8 cellular contexts compared by ENCODE assay signal in genomic region chr12:12786371-12786715, GRCh38. TPM values are rescaled to one million over a fixed set of nuclear protein-coding genes. Genes with fewer than 3 reads are reported as not detected.
DNase-seq lines count a peak whose midpoint lies in the region; ATAC-seq, FAIRE-seq and TF ChIP-seq lines count a peak whose summit lies in the region.

No MANE protein-coding gene starts in this region.

- H3K9me1 ChIP-seq in keratinocyte (ENCODE audit: control insufficient read depth, extremely low read depth, insufficient read depth, low read length), result no peaks in the 10 kb centered on the region

- H3K9ac ChIP-seq in keratinocyte (ENCODE audit: control insufficient read depth, extremely low read depth, insufficient read depth, low read length), result peak overlapping the region; percentile 71

- no peak for TF ChIP-seq POLR2A in GM18505 (IDR thresholded peaks at IDR 0.05; ENCODE audit: borderline replicate concordance, extremely low read depth, insufficient read depth, insufficient read length)

- DNase-seq in amniotic epithelial cell (ENCODE audit: low read depth) (peak; percentile 37), keratinocyte (ENCODE audit: low read depth, low spot score) (no peak), superior temporal gyrus (ENCODE audit: extremely low spot score) (peak; percentile 34), GM13977 (ENCODE audit: low spot score) (no peak), NAMALWA (ENCODE audit: low spot score) (no peak), SKM-1 (lab: John Stamatoyannopoulos, UW; ENCODE audit: unreplicated experiment) (no peak)

- no peaks in the 10 kb centered on the region for H4K20me1 ChIP-seq in keratinocyte (ENCODE audit: control insufficient read depth, extremely low read depth, insufficient read depth, low read length)

- no peak overlapping the region for H3K27ac ChIP-seq in keratinocyte (ENCODE audit: control insufficient read depth, insufficient read depth, low read length)

- H3K79me2 ChIP-seq in keratinocyte (ENCODE audit: control insufficient read depth, insufficient read depth, low read length), result no peaks in the 10 kb centered on the region

- in situ Hi-C loops in GM13977 (cut with MboI; ENCODE audit: low pct_unique_long_range_greater_than_20kb, low sequenced_read_pairs, unreplicated experiment), result loop anchor here (25.0 kb wide), 1 partner anchor 426 kb away; no protein-coding TSS in a partner anchor

- no peaks in the 10 kb centered on the region for H3K27me3 ChIP-seq in keratinocyte (ENCODE audit: control insufficient read depth, extremely low read depth, insufficient read depth, low read length)

- peak overlapping the region; percentile 81 for H2AFZ ChIP-seq in keratinocyte (ENCODE audit: control insufficient read depth, low read length)

- no peak for FAIRE-seq in keratinocyte (lab: Jason Lieb, UNC)

- H3K4me2 ChIP-seq in keratinocyte (ENCODE audit: control insufficient read depth, extremely low read depth, insufficient read depth, low read depth, low read length), result peak overlapping the region; percentile 88

- peak overlapping the region; percentile 44 to 64 (median 50) for H3K4me3 ChIP-seq in keratinocyte (ENCODE audit: control insufficient read depth in 2 of 3, extremely low read depth in 1 of 3, insufficient read depth in 2 of 3, low read depth in 1 of 3, low read length in 3 of 3)

- no peaks in the 10 kb centered on the region for H3K9me3 ChIP-seq in keratinocyte (ENCODE audit: control insufficient read depth, low read depth, low read length)

- dilution Hi-C loops in keratinocyte (cut with MboI; ENCODE audit: extremely low pct_ligation_motif_present, low sequenced_read_pairs), result no loop called here

- TF ChIP-seq CTCF in keratinocyte (optimal IDR thresholded peaks at IDR 0.05 in 1 of 3, IDR thresholded peaks at IDR 0.05 in 1 of 3, conservative IDR thresholded peaks at IDR 0.05 in 1 of 3; ENCODE audit: extremely low read depth in 1 of 3, insufficient read depth in 2 of 3, low read length in 3 of 3), result no peak
- no peak for TF ChIP-seq CTCF in GM13977 (IDR thresholded peaks at IDR 0.05; ENCODE audit: extremely low read depth, insufficient read depth, missing control alignments)

- peak; percentile 6 for ATAC-seq in GM18505 (IDR thresholded peaks at IDR 0.05; ENCODE audit: unreplicated experiment)
- ATAC-seq in HG03196 (IDR thresholded peaks at IDR 0.05; ENCODE audit: unreplicated experiment), result peak; percentile 5

- peaks cover 29% of the 10 kb centered on the region for H3K4me1 ChIP-seq in keratinocyte (ENCODE audit: control insufficient read depth, extremely low read depth, insufficient read depth, low read length)

- no peaks in the 10 kb centered on the region for H3K36me3 ChIP-seq in keratinocyte (ENCODE audit: control insufficient read depth in 2 of 2, extremely low read depth in 1 of 2, insufficient read depth in 2 of 2, low read length in 2 of 2)

RNA-seq across cellular contexts. Expression of gene APOLD1, which starts 0.9 kb away (rescaled TPM):
- polyA plus RNA-seq in keratinocyte, result 0.34 to 0.36 TPM (median 0.34 TPM) in 3 replicates
- 0.05 TPM for polyA plus RNA-seq in keratinocyte (2011; ENCODE audit: low read depth)
- polyA plus RNA-seq in keratinocyte (2011; cell fraction: cytosol; rRNA removed), result 0.17 and 0.40 TPM in 2 replicates
- polyA plus RNA-seq in keratinocyte (2011; cell fraction: nucleus; rRNA removed), result 0.34 and 0.36 TPM in 2 replicates
- 0.22 and 0.34 TPM in 2 replicates for polyA plus RNA-seq in keratinocyte (2012; ENCODE audit: low replicate concordance)
- polyA minus RNA-seq in keratinocyte, result 0.26 to 0.33 TPM (median 0.26 TPM) in 3 replicates
- polyA minus RNA-seq in keratinocyte (2011; cell fraction: cytosol; rRNA and poly(A)+ RNA removed), result 0.58 TPM
- polyA minus RNA-seq in keratinocyte (2011; cell fraction: nucleus; rRNA and poly(A)+ RNA removed), result 0.31 and 0.32 TPM in 2 replicates

RNA-seq across cellular contexts. Expression of gene DDX47, which starts 26.8 kb away (rescaled TPM):
- polyA plus RNA-seq in keratinocyte, result 52.9 to 92.6 TPM (median 90.2 TPM) in 3 replicates
- polyA plus RNA-seq in keratinocyte (2011; ENCODE audit: low read depth), result 28.2 TPM
- polyA plus RNA-seq in keratinocyte (2011; cell fraction: cytosol; rRNA removed), result 62.7 and 107 TPM in 2 replicates
- 129 and 167 TPM in 2 replicates for polyA plus RNA-seq in keratinocyte (2011; cell fraction: nucleus; rRNA removed)
- polyA plus RNA-seq in keratinocyte (2012; ENCODE audit: low replicate concordance), result 53.1 and 62.8 TPM in 2 replicates
- polyA minus RNA-seq in keratinocyte, result 41.9 to 55.1 TPM (median 42.5 TPM) in 3 replicates
- 34.1 TPM for polyA minus RNA-seq in keratinocyte (2011; cell fraction: cytosol; rRNA and poly(A)+ RNA removed)
- polyA minus RNA-seq in keratinocyte (2011; cell fraction: nucleus; rRNA and poly(A)+ RNA removed), result 33.2 and 61.5 TPM in 2 replicates

Comparison
In these comparisons a context has a peak if more than half of its experiments do, and no peak if none do; other contexts are left out.
1. DNase-seq: peak in amniotic epithelial cell (single experiment) and superior temporal gyrus (single experiment); none in keratinocyte (single experiment), GM13977 (single experiment), NAMALWA (single experiment) and SKM-1 (single experiment).